18 cellular contexts compared by ENCODE assay signal in genomic region chr3:174821477-174821876, GRCh38. TPM values are rescaled to one million over a fixed set of nuclear protein-coding genes. Genes with fewer than 3 reads are reported as not detected.
DNase-seq lines count a peak whose midpoint lies in the region; ATAC-seq and TF ChIP-seq lines count a peak whose summit lies in the region.
"Had no signal": no experiment of that assay in that cellular context is flagged by ENCODE, and none has a peak within 500 bp of the region (broad histone marks: within the 10 kb centered on the region; RNA-seq: fewer than 3 reads in every experiment).

No MANE protein-coding gene starts in this region.

- H3K27ac ChIP-seq in A673 (ENCODE audit: low read depth, low read length, poor library complexity, severe bottlenecking), result no peak overlapping the region
- peak overlapping the region; percentile 30 for H3K27ac ChIP-seq in VCaP
- H3K27ac ChIP-seq: parathyroid adenoma had no signal

- no peaks in the 10 kb centered on the region for H3K9me3 ChIP-seq in A673 (ENCODE audit: low read depth, low read length, poor library complexity, severe bottlenecking)

- intact Hi-C loops in A673 (cut with micrococcal nuclease; ENCODE audit: unreplicated experiment), result no loop called here

- POLR2A ChIA-PET in A673 (lab: Charles Lee; ENCODE audit: low non-redundant PET), result no interaction called here

- no peak overlapping the region for H3K4me3 ChIP-seq in A673 (ENCODE audit: low read depth, low read length, poor library complexity, severe bottlenecking)

- CTCF ChIA-PET in A673 (lab: Charles Lee), result no interaction called here

- no peaks in the 10 kb centered on the region for H3K36me3 ChIP-seq in A673 (ENCODE audit: insufficient read depth, low read length, poor library complexity, severe bottlenecking)

- no TSS peak for BruUV-seq in A673 (replicated peaks; lab: Mats Ljungman, UMichigan)

- H3K27me3 ChIP-seq in A673 (replicated peaks; ENCODE audit: insufficient read depth, low read depth, low read length, poor library complexity), result no peaks in the 10 kb centered on the region

- TF ChIP-seq CTCF in A673 (conservative IDR thresholded peaks at IDR 0.05; ENCODE audit: low read depth, low read length) (no peak), VCaP (conservative IDR thresholded peaks at IDR 0.05) (no peak)

- no peaks in the 10 kb centered on the region for H3K4me1 ChIP-seq in A673 (ENCODE audit: insufficient read depth, low read length, poor library complexity, severe bottlenecking)
- H3K4me1 ChIP-seq: parathyroid adenoma had no signal

- ATAC-seq in GM18867 (IDR thresholded peaks at IDR 0.05; ENCODE audit: unreplicated experiment), result no peak
- ATAC-seq in HG03565 (IDR thresholded peaks at IDR 0.05; ENCODE audit: unreplicated experiment), result no peak
- ATAC-seq: left lobe of liver; Panc1; stimulated activated naive CD8-positive, alpha-beta T cell treated with anti-CD3 and anti-CD28 coated beads, Interleukin-15, amount 100 ng/mL, for 72 hours; T-cell had no signal

- DNase-seq in A673 (ENCODE audit: low spot score) (peak; percentile 21), EH (ENCODE audit: low read depth) (peak; percentile 19), iris pigment epithelial cell (ENCODE audit: low read depth) (peak; percentile 53), AG08395 (ENCODE audit: low spot score) (no peak), 8988T (no peak)
- DNase-seq: activated B cell treated with CpG ODN at 0.5 μM for 24 hours; activated effector memory CD4-positive, alpha-beta T cell treated with Interleukin-2 at 50 U/mL for 16 hours; HFFc6; NCI-H1092 treated with DMSO at 0.1 percent for 48 hours; NCI-H510A treated with DMSO at 0.1 percent for 48 hours; stimulated activated naive CD8-positive, alpha-beta T cell treated with anti-CD3 and anti-CD28 coated beads, Interleukin-15, amount 100 ng/mL, for 72 hours; T-cell had no signal

RNA-seq across cellular contexts. Expression of gene NAALADL2, which starts 37.7 kb away (rescaled TPM):
- total RNA-seq in A673 (2021), result 0.50 and 0.64 TPM in 2 replicates
- total RNA-seq: activated B cell treated with CpG ODN at 0.5 μM for 24 hours had no signal

Comparison
In these comparisons a context has a peak if more than half of its experiments do, and no peak if none do; other contexts are left out.
1. DNase-seq: peak in A673 (single experiment), EH (single experiment) and iris pigment epithelial cell (single experiment); none in AG08395 (single experiment) and 8988T (single experiment).